Comparison of ENCODE assay signal across 27 cellular contexts in the genomic region with DNA sequence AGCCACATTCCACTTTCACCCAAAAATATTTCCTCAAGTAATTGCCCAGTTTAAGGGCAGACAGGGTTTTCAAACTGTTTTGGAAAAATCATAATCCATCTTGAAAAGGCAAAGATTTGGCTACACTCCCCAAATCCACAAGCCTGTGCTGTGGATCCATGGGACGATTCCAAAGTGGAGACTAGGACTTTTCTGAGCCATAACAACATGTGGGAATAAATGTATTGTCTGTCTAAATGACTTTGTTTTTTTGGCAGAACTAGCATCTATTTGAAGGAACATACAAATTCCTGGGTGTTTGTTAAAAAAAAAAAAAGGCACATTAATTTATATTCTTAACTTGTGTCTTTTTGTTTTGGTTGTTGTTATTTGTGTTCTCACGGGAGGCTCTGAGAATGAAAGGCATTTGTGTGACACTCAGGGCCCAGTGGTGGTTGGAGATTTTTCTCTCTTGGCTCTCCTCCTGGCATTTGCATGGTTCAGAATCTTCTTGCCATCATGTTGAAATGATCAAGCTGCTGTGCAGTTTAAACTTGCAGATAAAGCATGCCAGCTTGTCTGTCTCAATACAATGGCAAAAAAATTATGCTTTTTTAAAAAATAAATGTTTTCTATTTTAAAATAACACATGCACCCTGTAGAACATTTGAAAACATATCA.
DNase-seq lines count a peak whose midpoint lies in the region; ATAC-seq, FAIRE-seq and TF ChIP-seq lines count a peak whose summit lies in the region.
"Had no signal": no experiment of that assay in that cellular context is flagged by ENCODE, and none has a peak within 500 bp of the region (broad histone marks: within the 10 kb centered on the region; RNA-seq: fewer than 3 reads in every experiment).

No MANE protein-coding gene starts in this region.

- H3K27me3 ChIP-seq in left lung, result no peaks in the 10 kb centered on the region
- H3K27me3 ChIP-seq: BLaER1, Peyer's patch had no signal

- no peaks in the 10 kb centered on the region for H3K9me3 ChIP-seq in left lung
- H3K9me3 ChIP-seq: A549, BLaER1, Peyer's patch had no signal

- peak; percentile 30 for FAIRE-seq in urothelium cell line (lab: Jason Lieb, UNC)
- FAIRE-seq: A549, GM19239 had no signal

- TF ChIP-seq CTCF in left lung (IDR thresholded peaks at IDR 0.05), result no peak

- intact Hi-C loops in left lung (cut with DNase I), result no loop called here

- DNase-seq in AG20443 (ENCODE audit: low spot score) (peak; percentile 48), epidermal melanocyte (ENCODE audit: insufficient read length, low spot score) (peak; percentile 26), left lung (no peak), urothelium cell line (ENCODE audit: low spot score) (no peak)
- no peak for DNase-seq in effector CD4-positive, alpha-beta T cell
- DNase-seq: CD4-positive, alpha-beta T cell; COR-L47; DMS79; EL; GDM1; NCI-H1092; NCI-H1436; NCI-H187; NCI-H2081 treated with DMSO at 0.1 percent for 48 hours; NCI-H2171; NCI-H226; NCI-H510A; NCI-H69; Peyer's patch; SHP77 treated with DMSO at 0.1 percent for 48 hours had no signal

- H3K4me3 ChIP-seq in left lung, result no peak overlapping the region
- H3K4me3 ChIP-seq: A549, BLaER1, Peyer's patch had no signal

- H3K27ac ChIP-seq in left lung, result no peak overlapping the region
- H3K27ac ChIP-seq: A549, BLaER1, HL-60, Peyer's patch had no signal

- no peaks in the 10 kb centered on the region for H3K36me3 ChIP-seq in left lung
- H3K36me3 ChIP-seq: BLaER1, Peyer's patch had no signal

- no peaks in the 10 kb centered on the region for H3K4me1 ChIP-seq in left lung
- H3K4me1 ChIP-seq: A549, Peyer's patch had no signal

- ATAC-seq in left lung (peak; percentile 22), HG03439 (IDR thresholded peaks at IDR 0.05; ENCODE audit: unreplicated experiment) (no peak), HG03139 (IDR thresholded peaks at IDR 0.05; ENCODE audit: unreplicated experiment) (no peak)
- ATAC-seq: A549, HCT116 had no signal

Comparison
In these comparisons a context has a peak if more than half of its experiments do, and no peak if none do; other contexts are left out.
1. DNase-seq: peak in AG20443 (single experiment) and epidermal melanocyte (single experiment); none in left lung (0 of 2), urothelium cell line (single experiment) and effector CD4-positive, alpha-beta T cell (single experiment).